In genomic region chr4:145867416-145867815, GRCh38 we compare ENCODE assay signal across 17 cellular contexts.
DNase-seq lines count a peak whose midpoint lies in the region; ATAC-seq and TF ChIP-seq lines count a peak whose summit lies in the region.
"Had no signal": no experiment of that assay in that cellular context is flagged by ENCODE, and none has a peak within 500 bp of the region (broad histone marks: within the 10 kb centered on the region; RNA-seq: fewer than 3 reads in every experiment).

No MANE protein-coding gene starts in this region.

- H2AK9ac ChIP-seq in IMR-90 (replicated peaks; ENCODE audit: low read depth, low read length, poor library complexity), result no peak overlapping the region

- H3K36me3 ChIP-seq in A673 (ENCODE audit: insufficient read depth, low read length, poor library complexity, severe bottlenecking) (no peaks in the 10 kb centered on the region), IMR-90 (ENCODE audit: control insufficient read depth, insufficient read depth, low read length) (peaks cover 2% of the 10 kb centered on the region; the same call in 1 of the 2 replicates)

- H3K4me1 ChIP-seq in A673 (ENCODE audit: insufficient read depth, low read length, poor library complexity, severe bottlenecking), result peaks cover 65% of the 10 kb centered on the region
- peaks cover 2% of the 10 kb centered on the region; the same call in 1 of the 2 replicates for H3K4me1 ChIP-seq in IMR-90 (ENCODE audit: control insufficient read depth, insufficient read depth, low read length)

- no peak overlapping the region for H4K5ac ChIP-seq in IMR-90 (ENCODE audit: low read depth, low read length)

- H3K79me1 ChIP-seq in IMR-90 (ENCODE audit: low read depth in 1 of 2, low read length in 2 of 2), result peaks cover 6 to 40% of the 10 kb centered on the region in 2 experiments; a peak in 3 of 4 replicates

- H3K27me3 ChIP-seq in A673 (replicated peaks; ENCODE audit: insufficient read depth, low read depth, low read length, poor library complexity) (no peaks in the 10 kb centered on the region), IMR-90 (ENCODE audit: control insufficient read depth, insufficient read depth, low read length) (no peaks in the 10 kb centered on the region)

- no peak for DNase-seq in A673 (ENCODE audit: low spot score)
- DNase-seq in IMR-90, result peak; percentile 22
- DNase-seq in fibroblast of peridontal ligament (ENCODE audit: extremely low read depth), result peak; percentile 27
- DNase-seq in kidney tubule cell (ENCODE audit: low spot score), result peak; percentile 59
- no peak for DNase-seq in hippocampal formation (lab: John Stamatoyannopoulos, UW)
- DNase-seq in MV-4-11 (lab: John Stamatoyannopoulos, UW), result no peak
- DNase-seq in SIG-M5 (lab: John Stamatoyannopoulos, UW), result no peak
- DNase-seq in DMS53 (lab: John Stamatoyannopoulos, UW), result no peak
- DNase-seq: 8988T; ACHN; CD8-positive, alpha-beta T cell; COR-L47; DMS153; DND-41; GDM1; GOT3 had no signal

- H4K20me1 ChIP-seq in IMR-90 (ENCODE audit: insufficient read depth, low read length), result no peaks in the 10 kb centered on the region

- POLR2A ChIA-PET in A673 (lab: Charles Lee; ENCODE audit: low non-redundant PET), result no interaction called here
- POLR2A ChIA-PET in IMR-90 (lab: Charles Lee; ENCODE audit: unreplicated experiment), result no interaction called here

- no peak overlapping the region for H3K4ac ChIP-seq in IMR-90 (ENCODE audit: low read depth, low read length)

- no peak overlapping the region for H3K9ac ChIP-seq in IMR-90 (ENCODE audit: low read depth, low read length)

- H3K27ac ChIP-seq in A673 (ENCODE audit: low read depth, low read length, poor library complexity, severe bottlenecking) (peak overlapping the region; percentile 18), IMR-90 (ENCODE audit: insufficient read depth, low read length) (no peak overlapping the region)

- intact Hi-C loops in A673 (cut with micrococcal nuclease; ENCODE audit: unreplicated experiment) (no loop called here), IMR-90 (cut with micrococcal nuclease) (no loop called here)

- no peak overlapping the region for H4K91ac ChIP-seq in IMR-90 (ENCODE audit: insufficient read depth, low read depth, low read length)

- no peak overlapping the region for H3K56ac ChIP-seq in IMR-90 (ENCODE audit: extremely low read depth, insufficient read depth, low read length)

- peaks cover 8% of the 10 kb centered on the region; the same call in 1 of the 2 replicates for H3K9me1 ChIP-seq in IMR-90 (ENCODE audit: insufficient read depth, low read length)

- no TSS peak for BruUV-seq in A673 (replicated peaks; lab: Mats Ljungman, UMichigan)
- BruUV-seq in IMR-90 (replicated peaks; lab: Mats Ljungman, UMichigan), result no TSS peak

- no peak overlapping the region for H3K14ac ChIP-seq in IMR-90 (replicated peaks; ENCODE audit: low read depth, low read length)

- CTCF ChIA-PET in A673 (lab: Charles Lee), result interaction anchor here (0.6 kb wide), 1 partner anchor 69 kb away, joined by 6 read pairs; no protein-coding TSS in a partner anchor
- CTCF ChIA-PET in IMR-90 (lab: Yijun Ruan, JAX), result no interaction called here

- no peak overlapping the region for H2AK5ac ChIP-seq in IMR-90 (ENCODE audit: low read depth, low read length)

- no peak overlapping the region for H3K4me2 ChIP-seq in IMR-90 (ENCODE audit: low read depth, low read length)

- no peak overlapping the region for H4K8ac ChIP-seq in IMR-90 (ENCODE audit: low read depth in 2 of 2, low read length in 2 of 2)

- no peak for TF ChIP-seq POLR2A in IMR-90 (IDR thresholded peaks at IDR 0.05; ENCODE audit: low read depth, low read length)

- ATAC-seq in IMR-90 (ENCODE audit: low read depth), result no peak
- ATAC-seq: CD8-positive, alpha-beta T cell; HepG2 had no signal

- no peak overlapping the region for H2BK120ac ChIP-seq in IMR-90 (ENCODE audit: low read depth, low read length)

- dilution Hi-C loops in IMR-90 (cut with HindIII; ENCODE audit: low sequenced_read_pairs, unreplicated experiment), result no loop called here

- H3K4me3 ChIP-seq in A673 (ENCODE audit: low read depth, low read length, poor library complexity, severe bottlenecking) (no peak overlapping the region), IMR-90 (ENCODE audit: insufficient read depth, low read depth, low read length) (no peak overlapping the region)

- H2BK20ac ChIP-seq in IMR-90 (ENCODE audit: low read depth, low read length), result no peak overlapping the region

- no peak overlapping the region for H2AFZ ChIP-seq in IMR-90 (replicated peaks; ENCODE audit: low read length, poor library complexity)

- H2BK5ac ChIP-seq in IMR-90 (ENCODE audit: low read depth, low read length, poor library complexity, severe bottlenecking), result no peak overlapping the region

- H2BK15ac ChIP-seq in IMR-90 (ENCODE audit: low read depth, low read length), result no peak overlapping the region

- no peak for TF ChIP-seq CTCF in A673 (conservative IDR thresholded peaks at IDR 0.05; ENCODE audit: low read depth, low read length)
- TF ChIP-seq CTCF in IMR-90 (conservative IDR thresholded peaks at IDR 0.05; ENCODE audit: low read depth, low read length), result no peak

- H3K9me3 ChIP-seq in A673 (ENCODE audit: low read depth, low read length, poor library complexity, severe bottlenecking) (no peaks in the 10 kb centered on the region), IMR-90 (ENCODE audit: control insufficient read depth, insufficient read depth, low read length) (no peaks in the 10 kb centered on the region)

- H3K23ac ChIP-seq in IMR-90 (ENCODE audit: low read depth, low read length), result peak overlapping the region; percentile 31; the same call in 1 of the 2 replicates

- no peak overlapping the region for H3K18ac ChIP-seq in IMR-90 (ENCODE audit: low read depth, low read length)

- in situ Hi-C loops in IMR-90 (cut with MboI; ENCODE audit: low sequenced_read_pairs), result no loop called here

- TF ChIP-seq RAD21 in IMR-90 (IDR thresholded peaks at IDR 0.05; ENCODE audit: low read length), result no peak

TF ChIP-seq in IMR-90, 13 proteins besides CTCF, POLR2A, EP300 and RAD21:
- TF ChIP-seq SMC3 (IDR thresholded peaks at IDR 0.05; ENCODE audit: low read depth, low read length), result no peak
- no peak for TF ChIP-seq USF2 (IDR thresholded peaks at IDR 0.05; ENCODE audit: low read depth, low read length)
- no peak for TF ChIP-seq RFX5 (IDR thresholded peaks at IDR 0.05; ENCODE audit: low read depth, low read length)
- no peak for TF ChIP-seq RCOR1 (IDR thresholded peaks at IDR 0.05; ENCODE audit: insufficient replicate concordance, low read length)
- no peak for TF ChIP-seq CEBPB (IDR thresholded peaks at IDR 0.05; ENCODE audit: low read depth, low read length)
- TF ChIP-seq ELK1 (IDR thresholded peaks at IDR 0.05; ENCODE audit: borderline replicate concordance, low read depth, low read length), result no peak
- no peak for TF ChIP-seq MAZ (IDR thresholded peaks at IDR 0.05; ENCODE audit: borderline replicate concordance, low read depth, low read length)
- no peak for TF ChIP-seq CHD1 (IDR thresholded peaks at IDR 0.05; ENCODE audit: low read depth, low read length)
- no peak for TF ChIP-seq MAFK (IDR thresholded peaks at IDR 0.05; ENCODE audit: low read depth, low read length)
- TF ChIP-seq BHLHE40 (IDR thresholded peaks at IDR 0.05; ENCODE audit: low read depth, low read length), result no peak
- TF ChIP-seq MXI1 (IDR thresholded peaks at IDR 0.05; ENCODE audit: borderline replicate concordance, low read depth, low read length), result no peak
- no peak for TF ChIP-seq FOS (IDR thresholded peaks at IDR 0.05; ENCODE audit: low read depth, low read length)
- TF ChIP-seq NFE2L2 (IDR thresholded peaks at IDR 0.05; ENCODE audit: low read depth, low read length), result no peak

Comparison
In these comparisons a context has a peak if more than half of its experiments do, and no peak if none do; other contexts are left out.
1. DNase-seq: peak in IMR-90 (single experiment), fibroblast of peridontal ligament (single experiment) and kidney tubule cell (single experiment); none in A673 (single experiment), hippocampal formation (0 of 2), MV-4-11 (single experiment), SIG-M5 (single experiment) and DMS53 (single experiment).